23 cellular contexts compared by ENCODE assay signal in genomic region chr22:20453222-20453621, GRCh38. TPM values are rescaled to one million over a fixed set of nuclear protein-coding genes. Genes with fewer than 3 reads are reported as not detected.
DNase-seq lines count a peak whose midpoint lies in the region; ATAC-seq, FAIRE-seq and TF ChIP-seq lines count a peak whose summit lies in the region.
"Had no signal": no experiment of that assay in that cellular context is flagged by ENCODE, and none has a peak within 500 bp of the region (broad histone marks: within the 10 kb centered on the region; RNA-seq: fewer than 3 reads in every experiment).

No MANE protein-coding gene starts in this region.

- TF ChIP-seq RAD21 in HepG2 (CRISPR knock-in tag; IDR thresholded peaks at IDR 0.05) (no peak), K562 (CRISPR knock-in tag; conservative IDR thresholded peaks at IDR 0.05 in 1 of 2, IDR thresholded peaks at IDR 0.05 in 1 of 2) (no peak)

- BruUV-seq in HepG2 (replicated peaks; lab: Mats Ljungman, UMichigan): no TSS peak
- no TSS peak for BruUV-seq in K562 (replicated peaks; lab: Mats Ljungman, UMichigan)

- H3K4me1 ChIP-seq in HepG2 (ENCODE audit: insufficient read depth, low read length) (no peaks in the 10 kb centered on the region), right lobe of liver (no peaks in the 10 kb centered on the region), K562 (replicated peaks in 1 of 2; ENCODE audit: control insufficient read depth in 2 of 2, insufficient read depth in 2 of 2, low read length in 2 of 2) (peaks cover 0 to 3% of the 10 kb centered on the region in 2 experiments; a peak in 2 of 5 replicates)
- H3K4me1 ChIP-seq: BE2C had no signal

- no peak for TF ChIP-seq CTCF in HepG2 (CRISPR knock-in tag; IDR thresholded peaks at IDR 0.05)
- TF ChIP-seq CTCF in right lobe of liver (IDR thresholded peaks at IDR 0.05): no peak
- no peak for TF ChIP-seq CTCF in K562 (IDR thresholded peaks at IDR 0.05 in 2 of 3, conservative IDR thresholded peaks at IDR 0.05 in 1 of 3; ENCODE audit: insufficient read depth in 2 of 3, low read depth in 1 of 3, low read length in 3 of 3)

- DNase-seq in HepG2 (ENCODE audit: low spot score): no peak
- DNase-seq in right lobe of liver: no peak
- no peak for DNase-seq in K562 (ENCODE audit: extremely low read depth in 1 of 4, low spot score in 3 of 4)
- DNase-seq in activated naive CD4-positive, alpha-beta T cell treated with Interleukin-2 at 50 U/mL for 16 hours: no peak
- DNase-seq: ACHN; BE2C; C1 segment of cervical spinal cord; CD4-positive, alpha-beta memory T cell; CD4-positive, CD25-positive, alpha-beta regulatory T cell; CD8-positive, alpha-beta memory T cell; COR-L47; DMS 273 treated with DMSO at 0.1 percent for 48 hours; DMS153; DMS53; DMS79; DND-41; EL; GDM1 had no signal

- FAIRE-seq in HepG2 (lab: Jason Lieb, UNC) (no peak), K562 (lab: Jason Lieb, UNC) (no peak)
- FAIRE-seq: GM12878, GM12892, GM18507 had no signal

- H2AFZ ChIP-seq in HepG2 (ENCODE audit: low read length) (no peak overlapping the region), K562 (ENCODE audit: low read depth, low read length) (no peak overlapping the region)

- H3K4me2 ChIP-seq in HepG2 (ENCODE audit: low read depth, low read length) (no peak overlapping the region), K562 (ENCODE audit: insufficient read depth, low read length) (no peak overlapping the region)
- H3K4me2 ChIP-seq: BLaER1 had no signal

- 98% methylated on average over 3 of the region's 3 CpGs for WGBS in HepG2 (ENCODE audit: low lambda C conversion rate)
- WGBS in right lobe of liver (ENCODE audit: insufficient coverage, low coverage, low lambda C conversion rate, missing lambda C conversion rate): 100% methylated on average over 3 of the region's 3 CpGs
- WGBS in K562 (ENCODE audit: insufficient coverage, low coverage, missing lambda C conversion rate): 33% methylated on average over 3 of the region's 3 CpGs

- TF ChIP-seq POLR2A in HepG2 (IDR thresholded peaks at IDR 0.05; ENCODE audit: insufficient read depth in 1 of 2, low read depth in 2 of 2, low read length in 2 of 2) (no peak), right lobe of liver (IDR thresholded peaks at IDR 0.05) (no peak), K562 (conservative IDR thresholded peaks at IDR 0.05) (no peak)

- H3K9ac ChIP-seq in HepG2 (ENCODE audit: insufficient read depth, low read depth, low read length): no peak overlapping the region
- H3K9ac ChIP-seq in K562 (ENCODE audit: insufficient read depth in 1 of 2, low read depth in 2 of 2, low read length in 2 of 2): no peak overlapping the region
- H3K9ac ChIP-seq: BLaER1 had no signal

- H3K27ac ChIP-seq in HepG2 (ENCODE audit: extremely low read length, insufficient read depth, low read length) (no peak overlapping the region), right lobe of liver (no peak overlapping the region), K562 (ENCODE audit: extremely low read depth, low read depth, low read length) (no peak overlapping the region)
- H3K27ac ChIP-seq: 22Rv1, BLaER1 had no signal

- in situ Hi-C loops in HepG2 (cut with HindIII; ENCODE audit: extremely low pct_ligation_motif_present, low pct_unique_long_range_greater_than_20kb) (no loop called here), K562 (cut with MboI) (no loop called here)

- no peaks in the 10 kb centered on the region for H3K9me3 ChIP-seq in HepG2 (ENCODE audit: low read length)
- no peaks in the 10 kb centered on the region for H3K9me3 ChIP-seq in right lobe of liver
- H3K9me3 ChIP-seq in K562 (replicated peaks; ENCODE audit: control insufficient read depth, insufficient read depth, low read depth, low read length): no peaks in the 10 kb centered on the region
- H3K9me3 ChIP-seq: BE2C, BLaER1 had no signal

- POLR2A ChIA-PET in HepG2 (lab: Yijun Ruan, JAX) (no interaction called here), K562 (lab: Yijun Ruan, JAX) (interaction anchor here (0.6 to 6.8 kb wide), 12 partner anchors 9 to 134 kb away, joined by 3 to 46 read pairs (median 4); partner anchors contain the start of gene DGCR6L)

- H3K4me3 ChIP-seq in HepG2 (replicated peaks in 1 of 3; ENCODE audit: insufficient read depth in 1 of 3, low read depth in 2 of 3, low read length in 3 of 3) (no peak overlapping the region), right lobe of liver (no peak overlapping the region), K562 (no peak overlapping the region)
- H3K4me3 ChIP-seq: BLaER1, GM12878 had no signal

- intact Hi-C loops in HepG2 (cut with micrococcal nuclease; ENCODE audit: unreplicated experiment): no loop called here
- intact Hi-C loops in right lobe of liver (cut with DNase I): no loop called here
- intact Hi-C loops in K562 (cut with micrococcal nuclease): no loop called here

- no peaks in the 10 kb centered on the region for H3K79me2 ChIP-seq in HepG2 (ENCODE audit: insufficient read depth, low read length)
- H3K79me2 ChIP-seq in K562 (ENCODE audit: control insufficient read depth, insufficient read depth, low read length): no peaks in the 10 kb centered on the region

- no peaks in the 10 kb centered on the region for H3K9me1 ChIP-seq in K562 (ENCODE audit: control insufficient read depth, insufficient read depth, low read length)

- ATAC-seq in HepG2 (no peak), right lobe of liver (no peak), K562 (no peak)
- ATAC-seq: GM12878 had no signal

- peaks cover 0 to 3% of the 10 kb centered on the region in 2 experiments; a peak in 1 of 5 replicates for H3K36me3 ChIP-seq in HepG2 (replicated peaks in 1 of 2; ENCODE audit: control insufficient read depth in 1 of 2, insufficient read depth in 2 of 2, low read length in 2 of 2)
- peaks cover 0 to 8% (median 2%) of the 10 kb centered on the region in 4 donors for H3K36me3 ChIP-seq in right lobe of liver
- H3K36me3 ChIP-seq in K562 (ENCODE audit: control insufficient read depth, insufficient read depth, low read length): no peaks in the 10 kb centered on the region

- CTCF ChIA-PET in HepG2 (lab: Yijun Ruan, JAX; ENCODE audit: low intra/inter-chr PET ratio, low total read pairs): interaction anchor here (1.5 kb wide), 1 partner anchor 35 kb away, joined by 3 read pairs; no protein-coding TSS in a partner anchor
- CTCF ChIA-PET in K562 (lab: Yijun Ruan, JAX; ENCODE audit: low intra/inter-chr PET ratio): interaction anchor here (1.6 to 6.9 kb wide), 3 partner anchors 10 to 296 kb away, joined by 3 to 195 read pairs (median 8); no protein-coding TSS in a partner anchor

- no peaks in the 10 kb centered on the region for H3K27me3 ChIP-seq in HepG2 (ENCODE audit: control insufficient read depth in 1 of 2, insufficient read depth in 2 of 2, low read length in 2 of 2)
- H3K27me3 ChIP-seq in right lobe of liver: no peaks in the 10 kb centered on the region
- H3K27me3 ChIP-seq in K562 (ENCODE audit: control insufficient read depth in 2 of 2, insufficient read depth in 2 of 2, low read length in 2 of 2): peaks cover 26 to 35% of the 10 kb centered on the region in 2 experiments; a peak in 4 of 5 replicates
- H3K27me3 ChIP-seq: BE2C, BLaER1 had no signal

- TF ChIP-seq EP300 in HepG2 (IDR thresholded peaks at IDR 0.05; ENCODE audit: low read depth in 2 of 2, low read length in 2 of 2) (no peak), HepG2 (CRISPR knock-in tag; IDR thresholded peaks at IDR 0.05; ENCODE audit: borderline replicate concordance) (no peak), K562 (IDR thresholded peaks at IDR 0.05; ENCODE audit: low read length) (no peak)

- H4K20me1 ChIP-seq in HepG2 (ENCODE audit: insufficient read depth, low read length) (no peaks in the 10 kb centered on the region), K562 (replicated peaks; ENCODE audit: control insufficient read depth, insufficient read depth, low read length) (peaks cover 16% of the 10 kb centered on the region)
- H4K20me1 ChIP-seq: BLaER1 had no signal

RNA-seq across cellular contexts. Expression of gene SCARF2, which starts 15.6 kb away (rescaled TPM):
- total RNA-seq in HepG2 (2016; rRNA removed; fragmentation: Illumina TruSeq; extraction: Trizol): 1.4 and 3.3 TPM in 2 replicates
- total RNA-seq in HepG2 (2016; cell fraction: cytosol; rRNA removed; fragmentation: Illumina TruSeq; extraction: Trizol; ENCODE audit: low read depth): 0.91 and 1.2 TPM in 2 replicates
- 1.2 and 3.8 TPM in 2 replicates for total RNA-seq in HepG2 (2016; cell fraction: insoluble cytoplasmic fraction; rRNA removed; fragmentation: Illumina TruSeq; extraction: Trizol)
- 3.2 and 3.6 TPM in 2 replicates for total RNA-seq in HepG2 (2016; cell fraction: membrane; rRNA removed; fragmentation: Illumina TruSeq; extraction: Trizol)
- 3.9 and 5.7 TPM in 2 replicates for total RNA-seq in HepG2 (2016; cell fraction: nucleus; rRNA removed; fragmentation: Illumina TruSeq; extraction: Trizol)
- polyA plus RNA-seq in HepG2 (2011; rRNA removed): 6.2 and 6.9 TPM in 2 replicates
- 3.9 and 8.3 TPM in 2 replicates for polyA plus RNA-seq in HepG2 (2011; cell fraction: cytosol; rRNA removed)
- 27.6 and 34.9 TPM in 2 replicates for polyA plus RNA-seq in HepG2 (2011; cell fraction: nucleus; rRNA removed)
- 3.1 and 5.3 TPM in 2 replicates for polyA plus RNA-seq in HepG2 (2012)
- polyA plus RNA-seq in HepG2 (2016; cell fraction: cytosol; fragmentation: Illumina TruSeq; extraction: Trizol; ENCODE audit: low read depth): 1.2 and 1.4 TPM in 2 replicates
- 1.7 and 2.6 TPM in 2 replicates for polyA plus RNA-seq in HepG2 (2016; cell fraction: insoluble cytoplasmic fraction; fragmentation: Illumina TruSeq; extraction: Trizol; ENCODE audit: low read depth)
- polyA plus RNA-seq in HepG2 (2016; cell fraction: membrane; fragmentation: Illumina TruSeq; extraction: Trizol; ENCODE audit: low read depth): 2.8 and 3.9 TPM in 2 replicates
- polyA plus RNA-seq in HepG2 (2016; cell fraction: nucleus; fragmentation: Illumina TruSeq; extraction: Trizol; ENCODE audit: insufficient read depth, low read depth): 11.7 and 16.2 TPM in 2 replicates
- polyA minus RNA-seq in HepG2 (2011; rRNA and poly(A)+ RNA removed; ENCODE audit: low replicate concordance): 0.14 and 12.4 TPM in 2 replicates
- polyA minus RNA-seq in HepG2 (2011; cell fraction: cytosol; rRNA and poly(A)+ RNA removed): 6.0 and 7.1 TPM in 2 replicates
- polyA minus RNA-seq in HepG2 (2011; cell fraction: nucleus; rRNA and poly(A)+ RNA removed): 3.1 and 4.7 TPM in 2 replicates
- 1 to 10 TPM; 1.1 to 3.4 (median 1.8) TPM for total RNA-seq in right lobe of liver
- total RNA-seq in K562 (2011; cell fraction: chromatin; rRNA removed; ENCODE audit: low replicate concordance): 0.65 TPM in 1 of 2 replicates, not detected in the other
- 0.50 and 0.92 TPM in 2 replicates for total RNA-seq in K562 (2011; cell fraction: nucleolus; rRNA removed)
- 0.15 TPM in 2 replicates for total RNA-seq in K562 (2011; cell fraction: nucleoplasm; rRNA removed)
- 0.20 and 0.32 TPM in 2 replicates for total RNA-seq in K562 (2014; rRNA removed)
- not detected in 2 replicates for total RNA-seq in K562 (2014; rRNA removed; fragmentation: Illumina TruSeq; extraction: Trizol)
- not detected in 2 replicates for total RNA-seq in K562 (2015; rRNA removed; fragmentation: Illumina TruSeq; extraction: Trizol)
- 0.13 and 0.29 TPM in 2 replicates for total RNA-seq in K562 (2021)
- 0.06 and 0.26 TPM in 2 replicates for polyA plus RNA-seq in K562 (2011; rRNA removed)
- polyA plus RNA-seq in K562 (2011; cell fraction: cytosol; rRNA removed): 0.15 and 0.25 TPM in 2 replicates
- 0.61 and 0.65 TPM in 2 replicates for polyA plus RNA-seq in K562 (2011; cell fraction: nucleus; rRNA removed)
- polyA plus RNA-seq in K562 (2012): 0.21 and 1.3 TPM in 2 replicates
- not detected in 2 replicates for polyA plus RNA-seq in K562 (2014; fragmentation: Illumina TruSeq; extraction: Trizol)
- polyA plus RNA-seq in K562 (2014; fragmentation: Nextera tagmentation; extraction: Ambion mirVana): not detected
- 0.13 and 0.23 TPM in 2 replicates for polyA plus RNA-seq in K562 (2014; rRNA removed)
- polyA minus RNA-seq in K562 (2011; rRNA and poly(A)+ RNA removed): not detected in 2 replicates
- polyA minus RNA-seq in K562 (2011; cell fraction: cytosol; rRNA and poly(A)+ RNA removed): not detected in 2 replicates
- polyA minus RNA-seq in K562 (2011; cell fraction: nucleus; rRNA and poly(A)+ RNA removed): 0.22 and 0.27 TPM in 2 replicates

RNA-seq across cellular contexts. Expression of gene KLHL22, which starts 42.4 kb away (rescaled TPM):
- 11.3 and 14.8 TPM in 2 replicates for total RNA-seq in HepG2 (2016; rRNA removed; fragmentation: Illumina TruSeq; extraction: Trizol)
- total RNA-seq in HepG2 (2016; cell fraction: cytosol; rRNA removed; fragmentation: Illumina TruSeq; extraction: Trizol; ENCODE audit: low read depth): 3.5 and 4.2 TPM in 2 replicates
- total RNA-seq in HepG2 (2016; cell fraction: insoluble cytoplasmic fraction; rRNA removed; fragmentation: Illumina TruSeq; extraction: Trizol): 9.8 and 17.0 TPM in 2 replicates
- 5.6 and 6.4 TPM in 2 replicates for total RNA-seq in HepG2 (2016; cell fraction: membrane; rRNA removed; fragmentation: Illumina TruSeq; extraction: Trizol)
- total RNA-seq in HepG2 (2016; cell fraction: nucleus; rRNA removed; fragmentation: Illumina TruSeq; extraction: Trizol): 16.4 and 19.9 TPM in 2 replicates
- polyA plus RNA-seq in HepG2 (2011; rRNA removed): 10.9 and 15.8 TPM in 2 replicates
- polyA plus RNA-seq in HepG2 (2011; cell fraction: cytosol; rRNA removed): 10.9 and 13.2 TPM in 2 replicates
- 24.9 and 26.8 TPM in 2 replicates for polyA plus RNA-seq in HepG2 (2011; cell fraction: nucleus; rRNA removed)
- polyA plus RNA-seq in HepG2 (2012): 7.6 and 8.3 TPM in 2 replicates
- polyA plus RNA-seq in HepG2 (2016; cell fraction: cytosol; fragmentation: Illumina TruSeq; extraction: Trizol; ENCODE audit: low read depth): 0.76 and 1.1 TPM in 2 replicates
- polyA plus RNA-seq in HepG2 (2016; cell fraction: insoluble cytoplasmic fraction; fragmentation: Illumina TruSeq; extraction: Trizol; ENCODE audit: low read depth): 7.9 and 10.3 TPM in 2 replicates
- polyA plus RNA-seq in HepG2 (2016; cell fraction: membrane; fragmentation: Illumina TruSeq; extraction: Trizol; ENCODE audit: low read depth): 1.1 and 1.6 TPM in 2 replicates
- polyA plus RNA-seq in HepG2 (2016; cell fraction: nucleus; fragmentation: Illumina TruSeq; extraction: Trizol; ENCODE audit: insufficient read depth, low read depth): 21.4 and 25.4 TPM in 2 replicates
- 12.1 and 32.8 TPM in 2 replicates for polyA minus RNA-seq in HepG2 (2011; rRNA and poly(A)+ RNA removed; ENCODE audit: low replicate concordance)
- polyA minus RNA-seq in HepG2 (2011; cell fraction: cytosol; rRNA and poly(A)+ RNA removed): 6.0 and 10.6 TPM in 2 replicates
- 17.1 and 18.6 TPM in 2 replicates for polyA minus RNA-seq in HepG2 (2011; cell fraction: nucleus; rRNA and poly(A)+ RNA removed)
- 10 to 100 TPM in 3 of 6 experiments, 1 to 10 TPM in 3; 9.0 to 14.2 (median 10.2) TPM for total RNA-seq in right lobe of liver
- 116 and 152 TPM in 2 replicates for total RNA-seq in K562 (2011; cell fraction: chromatin; rRNA removed; ENCODE audit: low replicate concordance)
- 68.5 and 75.0 TPM in 2 replicates for total RNA-seq in K562 (2011; cell fraction: nucleolus; rRNA removed)
- 88.1 and 101 TPM in 2 replicates for total RNA-seq in K562 (2011; cell fraction: nucleoplasm; rRNA removed)
- 15.1 and 15.6 TPM in 2 replicates for total RNA-seq in K562 (2014; rRNA removed)
- 13.5 and 15.3 TPM in 2 replicates for total RNA-seq in K562 (2014; rRNA removed; fragmentation: Illumina TruSeq; extraction: Trizol)
- 15.2 and 15.7 TPM in 2 replicates for total RNA-seq in K562 (2015; rRNA removed; fragmentation: Illumina TruSeq; extraction: Trizol)
- total RNA-seq in K562 (2021): 20.1 and 21.1 TPM in 2 replicates
- 25.6 and 43.0 TPM in 2 replicates for polyA plus RNA-seq in K562 (2011; rRNA removed)
- polyA plus RNA-seq in K562 (2011; cell fraction: cytosol; rRNA removed): 24.5 and 36.2 TPM in 2 replicates
- polyA plus RNA-seq in K562 (2011; cell fraction: nucleus; rRNA removed): 73.7 and 92.5 TPM in 2 replicates
- polyA plus RNA-seq in K562 (2012): 15.0 and 42.6 TPM in 2 replicates
- polyA plus RNA-seq in K562 (2014; fragmentation: Illumina TruSeq; extraction: Trizol): 15.4 and 16.5 TPM in 2 replicates
- 1 to 10 TPM; 1.3 to 1.8 TPM for polyA plus RNA-seq in K562 (2014; fragmentation: Nextera tagmentation; extraction: Ambion mirVana)
- 15.8 and 18.6 TPM in 2 replicates for polyA plus RNA-seq in K562 (2014; rRNA removed)
- 24.1 and 42.3 TPM in 2 replicates for polyA minus RNA-seq in K562 (2011; rRNA and poly(A)+ RNA removed)
- 13.4 and 21.4 TPM in 2 replicates for polyA minus RNA-seq in K562 (2011; cell fraction: cytosol; rRNA and poly(A)+ RNA removed)
- 36.2 and 65.9 TPM in 2 replicates for polyA minus RNA-seq in K562 (2011; cell fraction: nucleus; rRNA and poly(A)+ RNA removed)

RNA-seq across cellular contexts. Expression of gene MED15, which starts 54.2 kb away (rescaled TPM):
- 9.8 and 14.3 TPM in 2 replicates for total RNA-seq in HepG2 (2016; rRNA removed; fragmentation: Illumina TruSeq; extraction: Trizol)
- 51.6 and 53.2 TPM in 2 replicates for total RNA-seq in HepG2 (2016; cell fraction: cytosol; rRNA removed; fragmentation: Illumina TruSeq; extraction: Trizol; ENCODE audit: low read depth)
- total RNA-seq in HepG2 (2016; cell fraction: insoluble cytoplasmic fraction; rRNA removed; fragmentation: Illumina TruSeq; extraction: Trizol): 7.7 and 13.5 TPM in 2 replicates
- 31.3 and 33.8 TPM in 2 replicates for total RNA-seq in HepG2 (2016; cell fraction: membrane; rRNA removed; fragmentation: Illumina TruSeq; extraction: Trizol)
- 27.9 and 31.0 TPM in 2 replicates for total RNA-seq in HepG2 (2016; cell fraction: nucleus; rRNA removed; fragmentation: Illumina TruSeq; extraction: Trizol)
- 27.0 and 31.0 TPM in 2 replicates for polyA plus RNA-seq in HepG2 (2011; rRNA removed)
- polyA plus RNA-seq in HepG2 (2011; cell fraction: cytosol; rRNA removed): 12.4 and 17.0 TPM in 2 replicates
- polyA plus RNA-seq in HepG2 (2011; cell fraction: nucleus; rRNA removed): 131 and 178 TPM in 2 replicates
- 31.5 and 37.1 TPM in 2 replicates for polyA plus RNA-seq in HepG2 (2012)
- 6.4 and 9.0 TPM in 2 replicates for polyA plus RNA-seq in HepG2 (2016; cell fraction: cytosol; fragmentation: Illumina TruSeq; extraction: Trizol; ENCODE audit: low read depth)
- polyA plus RNA-seq in HepG2 (2016; cell fraction: insoluble cytoplasmic fraction; fragmentation: Illumina TruSeq; extraction: Trizol; ENCODE audit: low read depth): 15.4 and 20.3 TPM in 2 replicates
- polyA plus RNA-seq in HepG2 (2016; cell fraction: membrane; fragmentation: Illumina TruSeq; extraction: Trizol; ENCODE audit: low read depth): 14.6 and 14.9 TPM in 2 replicates
- polyA plus RNA-seq in HepG2 (2016; cell fraction: nucleus; fragmentation: Illumina TruSeq; extraction: Trizol; ENCODE audit: insufficient read depth, low read depth): 54.7 and 59.1 TPM in 2 replicates
- polyA minus RNA-seq in HepG2 (2011; rRNA and poly(A)+ RNA removed; ENCODE audit: low replicate concordance): 39.9 and 83.9 TPM in 2 replicates
- polyA minus RNA-seq in HepG2 (2011; cell fraction: cytosol; rRNA and poly(A)+ RNA removed): 31.6 and 37.5 TPM in 2 replicates
- 98.0 and 116 TPM in 2 replicates for polyA minus RNA-seq in HepG2 (2011; cell fraction: nucleus; rRNA and poly(A)+ RNA removed)
- 10 to 100 TPM; 15.7 to 34.7 (median 23.6) TPM for total RNA-seq in right lobe of liver
- total RNA-seq in K562 (2011; cell fraction: chromatin; rRNA removed; ENCODE audit: low replicate concordance): 482 and 971 TPM in 2 replicates
- 663 TPM in 2 replicates for total RNA-seq in K562 (2011; cell fraction: nucleolus; rRNA removed)
- 469 and 476 TPM in 2 replicates for total RNA-seq in K562 (2011; cell fraction: nucleoplasm; rRNA removed)
- total RNA-seq in K562 (2014; rRNA removed): 72.6 and 103 TPM in 2 replicates
- 26.1 and 26.4 TPM in 2 replicates for total RNA-seq in K562 (2014; rRNA removed; fragmentation: Illumina TruSeq; extraction: Trizol)
- 59.2 and 60.1 TPM in 2 replicates for total RNA-seq in K562 (2015; rRNA removed; fragmentation: Illumina TruSeq; extraction: Trizol)
- total RNA-seq in K562 (2021): 264 and 271 TPM in 2 replicates
- polyA plus RNA-seq in K562 (2011; rRNA removed): 40.4 and 111 TPM in 2 replicates
- polyA plus RNA-seq in K562 (2011; cell fraction: cytosol; rRNA removed): 75.5 and 117 TPM in 2 replicates
- 369 and 471 TPM in 2 replicates for polyA plus RNA-seq in K562 (2011; cell fraction: nucleus; rRNA removed)
- polyA plus RNA-seq in K562 (2012): 148 and 229 TPM in 2 replicates
- polyA plus RNA-seq in K562 (2014; fragmentation: Illumina TruSeq; extraction: Trizol): 76.0 and 122 TPM in 2 replicates
- polyA plus RNA-seq in K562 (2014; fragmentation: Nextera tagmentation; extraction: Ambion mirVana): 1 to 10 TPM; 4.0 to 5.2 TPM
- polyA plus RNA-seq in K562 (2014; rRNA removed): 102 and 130 TPM in 2 replicates
- polyA minus RNA-seq in K562 (2011; rRNA and poly(A)+ RNA removed): 98.8 and 108 TPM in 2 replicates
- polyA minus RNA-seq in K562 (2011; cell fraction: cytosol; rRNA and poly(A)+ RNA removed): 188 and 326 TPM in 2 replicates
- 310 and 409 TPM in 2 replicates for polyA minus RNA-seq in K562 (2011; cell fraction: nucleus; rRNA and poly(A)+ RNA removed)

RNA-seq across cellular contexts. Expression of gene ZNF74, which starts 59.3 kb away (rescaled TPM):
- total RNA-seq in HepG2 (2016; rRNA removed; fragmentation: Illumina TruSeq; extraction: Trizol) (7.4 and 9.1 TPM in 2 replicates), right lobe of liver (1 to 10 TPM; 3.2 to 6.6 (median 3.4) TPM), K562 (2014; rRNA removed) (49.2 and 56.7 TPM in 2 replicates), K562 (2014; rRNA removed; fragmentation: Illumina TruSeq; extraction: Trizol) (17.4 and 20.5 TPM in 2 replicates), K562 (2015; rRNA removed; fragmentation: Illumina TruSeq; extraction: Trizol) (31.5 and 32.5 TPM in 2 replicates), K562 (2021) (53.5 and 55.7 TPM in 2 replicates)
- total RNA-seq in HepG2 (2016; cell fraction: cytosol; rRNA removed; fragmentation: Illumina TruSeq; extraction: Trizol; ENCODE audit: low read depth): 2.3 and 2.6 TPM in 2 replicates
- 7.5 and 8.7 TPM in 2 replicates for total RNA-seq in HepG2 (2016; cell fraction: insoluble cytoplasmic fraction; rRNA removed; fragmentation: Illumina TruSeq; extraction: Trizol)
- 6.5 and 7.6 TPM in 2 replicates for total RNA-seq in HepG2 (2016; cell fraction: membrane; rRNA removed; fragmentation: Illumina TruSeq; extraction: Trizol)
- total RNA-seq in HepG2 (2016; cell fraction: nucleus; rRNA removed; fragmentation: Illumina TruSeq; extraction: Trizol): 5.6 and 6.4 TPM in 2 replicates
- polyA plus RNA-seq in HepG2 (2011; rRNA removed) (6.3 and 8.0 TPM in 2 replicates), K562 (2011; rRNA removed) (33.8 and 49.7 TPM in 2 replicates), K562 (2014; fragmentation: Illumina TruSeq; extraction: Trizol) (22.8 and 24.5 TPM in 2 replicates), K562 (2014; fragmentation: Nextera tagmentation; extraction: Ambion mirVana) (1 to 10 TPM; 2.4 to 3.7 TPM), K562 (2014; rRNA removed) (37.1 and 62.8 TPM in 2 replicates)
- polyA plus RNA-seq in HepG2 (2011; cell fraction: cytosol; rRNA removed): 6.8 and 8.8 TPM in 2 replicates
- 11.9 and 12.4 TPM in 2 replicates for polyA plus RNA-seq in HepG2 (2011; cell fraction: nucleus; rRNA removed)
- polyA plus RNA-seq in HepG2 (2012): 4.3 and 6.4 TPM in 2 replicates
- polyA plus RNA-seq in HepG2 (2016; cell fraction: cytosol; fragmentation: Illumina TruSeq; extraction: Trizol; ENCODE audit: low read depth): 0.99 and 1.6 TPM in 2 replicates
- polyA plus RNA-seq in HepG2 (2016; cell fraction: insoluble cytoplasmic fraction; fragmentation: Illumina TruSeq; extraction: Trizol; ENCODE audit: low read depth): 7.3 and 8.1 TPM in 2 replicates
- 3.6 and 4.5 TPM in 2 replicates for polyA plus RNA-seq in HepG2 (2016; cell fraction: membrane; fragmentation: Illumina TruSeq; extraction: Trizol; ENCODE audit: low read depth)
- 13.8 and 14.4 TPM in 2 replicates for polyA plus RNA-seq in HepG2 (2016; cell fraction: nucleus; fragmentation: Illumina TruSeq; extraction: Trizol; ENCODE audit: insufficient read depth, low read depth)
- polyA minus RNA-seq in HepG2 (2011; rRNA and poly(A)+ RNA removed; ENCODE audit: low replicate concordance): 6.5 and 20.0 TPM in 2 replicates
- 7.4 and 8.5 TPM in 2 replicates for polyA minus RNA-seq in HepG2 (2011; cell fraction: cytosol; rRNA and poly(A)+ RNA removed)
- polyA minus RNA-seq in HepG2 (2011; cell fraction: nucleus; rRNA and poly(A)+ RNA removed): 3.9 and 4.2 TPM in 2 replicates
- 36.8 and 68.2 TPM in 2 replicates for total RNA-seq in K562 (2011; cell fraction: chromatin; rRNA removed; ENCODE audit: low replicate concordance)
- total RNA-seq in K562 (2011; cell fraction: nucleolus; rRNA removed): 55.4 and 63.2 TPM in 2 replicates
- total RNA-seq in K562 (2011; cell fraction: nucleoplasm; rRNA removed): 50.2 and 53.7 TPM in 2 replicates
- polyA plus RNA-seq in K562 (2011; cell fraction: cytosol; rRNA removed): 56.9 and 67.4 TPM in 2 replicates
- polyA plus RNA-seq in K562 (2011; cell fraction: nucleus; rRNA removed): 42.8 and 56.1 TPM in 2 replicates
- polyA plus RNA-seq in K562 (2012): 31.5 and 39.9 TPM in 2 replicates
- 32.6 and 33.0 TPM in 2 replicates for polyA minus RNA-seq in K562 (2011; rRNA and poly(A)+ RNA removed)
- 39.3 and 58.2 TPM in 2 replicates for polyA minus RNA-seq in K562 (2011; cell fraction: cytosol; rRNA and poly(A)+ RNA removed)
- 23.6 and 28.3 TPM in 2 replicates for polyA minus RNA-seq in K562 (2011; cell fraction: nucleus; rRNA and poly(A)+ RNA removed)

Comparison
In these comparisons a context has a peak if more than half of its experiments do, and no peak if none do; other contexts are left out.
1. Of the 241 proteins assayed by ChIP-seq in both HepG2 and K562: peak only in HepG2: none; only in K562: ELF1, JUNB, MAFG, NFE2, NFE2L1 and NR2F6; in both: MAFF and MAFK; in neither: 232; mixed calls (peak in some experiments, not most) for 1.